1 cellular context compared by ENCODE assay signal in the genomic region with DNA sequence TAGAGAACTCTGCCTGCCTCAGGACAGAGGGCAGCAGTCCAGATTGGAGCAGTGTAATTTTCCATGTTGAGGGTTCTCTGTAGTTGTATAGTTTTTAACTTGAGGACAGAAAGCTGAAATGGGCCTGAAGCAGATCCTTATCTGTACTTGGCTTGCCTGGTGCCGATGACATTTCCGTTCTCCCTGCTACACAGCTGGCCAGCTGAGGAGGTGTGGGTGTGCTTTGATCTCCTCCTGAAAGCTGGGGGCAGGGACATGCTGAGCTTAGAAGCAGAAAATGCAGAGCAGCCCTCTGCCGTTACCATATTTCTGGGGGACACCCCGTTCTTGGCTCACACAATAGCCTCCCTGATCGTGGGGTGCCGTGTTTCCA.
TF ChIP-seq lines count a peak whose summit lies in the region.

No MANE protein-coding gene starts in this region.

TF ChIP-seq in GM12878, 131 proteins besides CTCF, POLR2A, EP300 and RAD21 (continued from another document):
- no peak for TF ChIP-seq YY1 (IDR thresholded peaks at IDR 0.05; ENCODE audit: low read depth, low read length)
- TF ChIP-seq GATAD2B (conservative IDR thresholded peaks at IDR 0.05; ENCODE audit: low read depth): no peak
- no peak for TF ChIP-seq NFIC (IDR thresholded peaks at IDR 0.05; ENCODE audit: low read depth, low read length)
- TF ChIP-seq CBX3 (IDR thresholded peaks at IDR 0.05; ENCODE audit: borderline replicate concordance, low read depth): no peak
- TF ChIP-seq HDGF (IDR thresholded peaks at IDR 0.05): no peak
- TF ChIP-seq, protein P1, sequence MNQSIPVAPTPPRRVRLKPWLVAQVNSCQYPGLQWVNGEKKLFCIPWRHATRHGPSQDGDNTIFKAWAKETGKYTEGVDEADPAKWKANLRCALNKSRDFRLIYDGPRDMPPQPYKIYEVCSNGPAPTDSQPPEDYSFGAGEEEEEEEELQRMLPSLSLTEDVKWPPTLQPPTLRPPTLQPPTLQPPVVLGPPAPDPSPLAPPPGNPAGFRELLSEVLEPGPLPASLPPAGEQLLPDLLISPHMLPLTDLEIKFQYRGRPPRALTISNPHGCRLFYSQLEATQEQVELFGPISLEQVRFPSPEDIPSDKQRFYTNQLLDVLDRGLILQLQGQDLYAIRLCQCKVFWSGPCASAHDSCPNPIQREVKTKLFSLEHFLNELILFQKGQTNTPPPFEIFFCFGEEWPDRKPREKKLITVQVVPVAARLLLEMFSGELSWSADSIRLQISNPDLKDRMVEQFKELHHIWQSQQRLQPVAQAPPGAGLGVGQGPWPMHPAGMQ (IDR thresholded peaks at IDR 0.05; ENCODE audit: borderline replicate concordance): no peak
- no peak for TF ChIP-seq CEBPB (IDR thresholded peaks at IDR 0.05; ENCODE audit: borderline replicate concordance in 1 of 2, low read depth in 2 of 2, low read length in 2 of 2)
- no peak for TF ChIP-seq TARDBP (IDR thresholded peaks at IDR 0.05; ENCODE audit: borderline replicate concordance)
- TF ChIP-seq TCF12 (IDR thresholded peaks at IDR 0.05; ENCODE audit: low read depth, low read length): peak; percentile 58; the same call in 1 of the 2 replicates
